In genomic region chr3:184568918-184569829, GRCh38 we compare ENCODE assay signal across 8 cellular contexts. TPM values are rescaled to one million over a fixed set of nuclear protein-coding genes. Genes with fewer than 3 reads are reported as not detected.
DNase-seq lines count a peak whose midpoint lies in the region; ATAC-seq and TF ChIP-seq lines count a peak whose summit lies in the region.

No MANE protein-coding gene starts in this region.

- WGBS in sigmoid colon, 2 donors = 3 to 6% methylated on average over 68 of the region's 68 CpGs

- TF ChIP-seq POLR2A in sigmoid colon (IDR thresholded peaks at IDR 0.05) = no peak

- DNase-seq in SIG-M5 treated with dmso at 0.1 percent for 504 hours (lab: John Stamatoyannopoulos, UW; ENCODE audit: unreplicated experiment) (peak; percentile 34), SIG-M5 (lab: John Stamatoyannopoulos, UW) (no peak), PC-9 (peak in 1 of 2 experiments; percentile 75), cardiac fibroblast (ENCODE audit: low read depth in 2 of 2) (peak; percentile 91 to 97), inferior parietal cortex (ENCODE audit: extremely low spot score) (peak; percentile 48), sigmoid colon (peak; percentile 95)

- ATAC-seq in HG02973 (IDR thresholded peaks at IDR 0.05; ENCODE audit: unreplicated experiment) = no peak
- no peak for ATAC-seq in GM18868 (IDR thresholded peaks at IDR 0.05; ENCODE audit: unreplicated experiment)

- H3K4me3 ChIP-seq in PC-9 = peak overlapping the region; percentile 66; the same call in 1 of the 2 replicates
- H3K4me3 ChIP-seq in cardiac fibroblast (replicated peaks in 1 of 2; ENCODE audit: low read depth in 2 of 2, low read length in 2 of 2) = peak overlapping the region; percentile 36 to 53
- H3K4me3 ChIP-seq in sigmoid colon = peak overlapping the region; percentile 40 to 64 (median 59)

- H3K27me3 ChIP-seq in PC-9 (ENCODE audit: insufficient read depth, low read depth) (peaks cover 11% of the 10 kb centered on the region), sigmoid colon (no peaks in the 10 kb centered on the region)

- peak overlapping the region; percentile 69 for H2AFZ ChIP-seq in PC-9

- CTCF ChIA-PET in PC-9 (lab: Charles Lee) = no interaction called here

- intact Hi-C loops in PC-9 (cut with micrococcal nuclease; ENCODE audit: unreplicated experiment) (no loop called here), sigmoid colon (cut with DNase I) (no loop called here)

- H3K36me3 ChIP-seq in PC-9 (ENCODE audit: low read depth) (no peaks in the 10 kb centered on the region), sigmoid colon (peaks cover 0 to 8% (median 4%) of the 10 kb centered on the region in 4 donors)

- H3K27ac ChIP-seq in PC-9 (no peak overlapping the region), sigmoid colon (peak overlapping the region; percentile 79 to 89 (median 79))

- H3K79me2 ChIP-seq in PC-9 (ENCODE audit: low read depth) = no peaks in the 10 kb centered on the region

- TF ChIP-seq CTCF in PC-9 (conservative IDR thresholded peaks at IDR 0.05) (no peak), cardiac fibroblast (IDR thresholded peaks at IDR 0.05; ENCODE audit: low read depth, low read length) (no peak), sigmoid colon (IDR thresholded peaks at IDR 0.05) (no peak)

- H3F3A ChIP-seq in PC-9 (ENCODE audit: insufficient read depth, low read depth) = peaks cover 18% of the 10 kb centered on the region

- POLR2A ChIA-PET in PC-9 (lab: Charles Lee; ENCODE audit: unreplicated experiment) = no interaction called here

- H3K4me1 ChIP-seq in PC-9 (replicated peaks; ENCODE audit: insufficient read depth) (peaks cover 41% of the 10 kb centered on the region), sigmoid colon (peaks cover 0 to 75% (median 58%) of the 10 kb centered on the region in 4 donors)

- H4K20me1 ChIP-seq in PC-9 (ENCODE audit: insufficient read depth) = no peaks in the 10 kb centered on the region

- TF ChIP-seq EP300 in sigmoid colon (IDR thresholded peaks at IDR 0.05) = no peak

- H3K9me3 ChIP-seq in PC-9 (ENCODE audit: insufficient read depth, low read depth) = no peaks in the 10 kb centered on the region
- no peaks in the 10 kb centered on the region for H3K9me3 ChIP-seq in sigmoid colon

- H3K9me2 ChIP-seq in PC-9 (ENCODE audit: insufficient read depth) = no peaks in the 10 kb centered on the region

- H3K4me2 ChIP-seq in PC-9 = peak overlapping the region; percentile 87

- BruUV-seq in PC-9 (replicated peaks; lab: Mats Ljungman, UMichigan) = no TSS peak

RNA-seq across cellular contexts. Expression of gene EPHB3, which starts 7.6 kb away (rescaled TPM):
- total RNA-seq in PC-9 (2021) (12.0 and 15.7 TPM in 2 replicates), sigmoid colon (1 to 10 TPM; 1.8 to 2.8 (median 2.2) TPM)
- 10 to 100 TPM in 1 of 3 donors, 1 to 10 TPM in 2; 1.6 to 20.2 (median 1.8) TPM for polyA plus RNA-seq in sigmoid colon
